In genomic region chr12:68639396-68639767, GRCh38 we compare ENCODE assay signal across 1 cellular context.
TF ChIP-seq lines count a peak whose summit lies in the region.

No MANE protein-coding gene starts in this region.

TF ChIP-seq in IMR-90, 13 proteins besides CTCF, POLR2A, EP300 and RAD21:
- TF ChIP-seq MAZ (IDR thresholded peaks at IDR 0.05; ENCODE audit: borderline replicate concordance, low read depth, low read length) (no peak), MXI1 (IDR thresholded peaks at IDR 0.05; ENCODE audit: borderline replicate concordance, low read depth, low read length) (no peak), NFE2L2 (IDR thresholded peaks at IDR 0.05; ENCODE audit: low read depth, low read length) (no peak), RFX5 (IDR thresholded peaks at IDR 0.05; ENCODE audit: low read depth, low read length) (no peak), MAFK (IDR thresholded peaks at IDR 0.05; ENCODE audit: low read depth, low read length) (no peak), FOS (IDR thresholded peaks at IDR 0.05; ENCODE audit: low read depth, low read length) (no peak), RCOR1 (IDR thresholded peaks at IDR 0.05; ENCODE audit: insufficient replicate concordance, low read length) (no peak), CHD1 (IDR thresholded peaks at IDR 0.05; ENCODE audit: low read depth, low read length) (no peak), CEBPB (IDR thresholded peaks at IDR 0.05; ENCODE audit: low read depth, low read length) (no peak), SMC3 (IDR thresholded peaks at IDR 0.05; ENCODE audit: low read depth, low read length) (no peak), ELK1 (IDR thresholded peaks at IDR 0.05; ENCODE audit: borderline replicate concordance, low read depth, low read length) (no peak), USF2 (IDR thresholded peaks at IDR 0.05; ENCODE audit: low read depth, low read length) (no peak), BHLHE40 (IDR thresholded peaks at IDR 0.05; ENCODE audit: low read depth, low read length) (no peak)
